13 cellular contexts compared by ENCODE assay signal in genomic region chr22:25853902-25854301, GRCh38.
DNase-seq lines count a peak whose midpoint lies in the region; ATAC-seq and TF ChIP-seq lines count a peak whose summit lies in the region.
"Had no signal": no experiment of that assay in that cellular context is flagged by ENCODE, and none has a peak within 500 bp of the region (broad histone marks: within the 10 kb centered on the region; RNA-seq: fewer than 3 reads in every experiment).

No MANE protein-coding gene starts in this region.

- H3K4me2 ChIP-seq in DND-41 (ENCODE audit: insufficient read depth, low read length) (no peak overlapping the region), KMS-11 (no peak overlapping the region)

- H2AFZ ChIP-seq in DND-41 (ENCODE audit: low read depth, low read length) (no peak overlapping the region), KMS-11 (ENCODE audit: low read depth) (no peak overlapping the region)

- no peaks in the 10 kb centered on the region for H3K36me3 ChIP-seq in DND-41 (ENCODE audit: insufficient read depth, low read length)
- H3K36me3 ChIP-seq in KMS-11 (ENCODE audit: insufficient read depth) = no peaks in the 10 kb centered on the region
- H3K36me3 ChIP-seq in kidney epithelial cell (ENCODE audit: control insufficient read depth, insufficient read depth, low read length) = no peaks in the 10 kb centered on the region
- H3K36me3 ChIP-seq: esophagus squamous epithelium had no signal

- no peaks in the 10 kb centered on the region for H3K9me3 ChIP-seq in DND-41 (ENCODE audit: insufficient read depth, low read length, severe bottlenecking)
- H3K9me3 ChIP-seq: esophagus squamous epithelium had no signal

- peak; percentile 7 for TF ChIP-seq CTCF in DND-41 (IDR thresholded peaks at IDR 0.05; ENCODE audit: borderline replicate concordance, extremely low read depth, low read length, poor library complexity, severe bottlenecking)
- TF ChIP-seq CTCF in KMS-11 (conservative IDR thresholded peaks at IDR 0.05; ENCODE audit: low read depth, low read length) = peak; percentile 22; the same call in 1 of the 2 replicates
- peak; percentile 11 for TF ChIP-seq CTCF in kidney epithelial cell (IDR thresholded peaks at IDR 0.05; ENCODE audit: insufficient read depth, low read length, poor library complexity, severe bottlenecking)

- H3K27ac ChIP-seq in DND-41 (ENCODE audit: low read length) (no peak overlapping the region), KMS-11 (no peak overlapping the region)
- H3K27ac ChIP-seq: esophagus squamous epithelium had no signal

- H3K27me3 ChIP-seq in DND-41 (ENCODE audit: insufficient read depth, low read length, poor library complexity) = peaks cover 2% of the 10 kb centered on the region
- H3K27me3 ChIP-seq in KMS-11 (ENCODE audit: insufficient read depth, low read depth) = no peaks in the 10 kb centered on the region
- no peaks in the 10 kb centered on the region for H3K27me3 ChIP-seq in kidney epithelial cell (ENCODE audit: control insufficient read depth, insufficient read depth, low read length)

- H4K20me1 ChIP-seq in DND-41 (ENCODE audit: insufficient read depth, low read length) (no peaks in the 10 kb centered on the region), KMS-11 (ENCODE audit: insufficient read depth) (no peaks in the 10 kb centered on the region)

- ATAC-seq in DND-41 (ENCODE audit: insufficient read depth, low read depth) = no peak
- no peak for ATAC-seq in GM21825 (IDR thresholded peaks at IDR 0.05; ENCODE audit: unreplicated experiment)

- H3K9ac ChIP-seq in DND-41 (ENCODE audit: low read depth, low read length) (no peak overlapping the region), KMS-11 (no peak overlapping the region)

- no peak overlapping the region for H3K4me3 ChIP-seq in DND-41 (ENCODE audit: low read depth in 1 of 2, low read length in 2 of 2)
- H3K4me3 ChIP-seq in KMS-11 (IDR thresholded peaks at IDR 0.05; ENCODE audit: insufficient read depth, low read depth, low read length) = no peak overlapping the region
- no peak overlapping the region for H3K4me3 ChIP-seq in kidney epithelial cell (ENCODE audit: low read depth, low read length)
- H3K4me3 ChIP-seq: esophagus squamous epithelium had no signal

- no peaks in the 10 kb centered on the region for H3K4me1 ChIP-seq in DND-41 (ENCODE audit: insufficient read depth, low read length)
- no peaks in the 10 kb centered on the region for H3K4me1 ChIP-seq in KMS-11 (ENCODE audit: low read depth, poor library complexity, severe bottlenecking)
- H3K4me1 ChIP-seq: esophagus squamous epithelium had no signal

- H3K79me2 ChIP-seq in DND-41 (ENCODE audit: insufficient read depth, low read length) (no peaks in the 10 kb centered on the region), KMS-11 (ENCODE audit: insufficient read depth, low read depth) (no peaks in the 10 kb centered on the region)

- DNase-seq in DND-41 (no peak), RPMI7951 (ENCODE audit: low read depth) (peak; percentile 2), kidney epithelial cell (ENCODE audit: low read depth) (no peak), COLO829 (ENCODE audit: low spot score) (no peak), mesenteric fat pad (ENCODE audit: low spot score) (no peak), DMS79 (lab: John Stamatoyannopoulos, UW) (no peak)
- DNase-seq: activated CD4-positive, alpha-beta memory T cell treated with anti-CD3 and anti-CD28 coated beads for 36 hours; amygdala; DMS79 treated with DMSO at 0.1 percent for 48 hours; esophagus squamous epithelium; mesenchymal stem cell had no signal
